ENCODE assay signal across 12 cellular contexts in the genomic region with DNA sequence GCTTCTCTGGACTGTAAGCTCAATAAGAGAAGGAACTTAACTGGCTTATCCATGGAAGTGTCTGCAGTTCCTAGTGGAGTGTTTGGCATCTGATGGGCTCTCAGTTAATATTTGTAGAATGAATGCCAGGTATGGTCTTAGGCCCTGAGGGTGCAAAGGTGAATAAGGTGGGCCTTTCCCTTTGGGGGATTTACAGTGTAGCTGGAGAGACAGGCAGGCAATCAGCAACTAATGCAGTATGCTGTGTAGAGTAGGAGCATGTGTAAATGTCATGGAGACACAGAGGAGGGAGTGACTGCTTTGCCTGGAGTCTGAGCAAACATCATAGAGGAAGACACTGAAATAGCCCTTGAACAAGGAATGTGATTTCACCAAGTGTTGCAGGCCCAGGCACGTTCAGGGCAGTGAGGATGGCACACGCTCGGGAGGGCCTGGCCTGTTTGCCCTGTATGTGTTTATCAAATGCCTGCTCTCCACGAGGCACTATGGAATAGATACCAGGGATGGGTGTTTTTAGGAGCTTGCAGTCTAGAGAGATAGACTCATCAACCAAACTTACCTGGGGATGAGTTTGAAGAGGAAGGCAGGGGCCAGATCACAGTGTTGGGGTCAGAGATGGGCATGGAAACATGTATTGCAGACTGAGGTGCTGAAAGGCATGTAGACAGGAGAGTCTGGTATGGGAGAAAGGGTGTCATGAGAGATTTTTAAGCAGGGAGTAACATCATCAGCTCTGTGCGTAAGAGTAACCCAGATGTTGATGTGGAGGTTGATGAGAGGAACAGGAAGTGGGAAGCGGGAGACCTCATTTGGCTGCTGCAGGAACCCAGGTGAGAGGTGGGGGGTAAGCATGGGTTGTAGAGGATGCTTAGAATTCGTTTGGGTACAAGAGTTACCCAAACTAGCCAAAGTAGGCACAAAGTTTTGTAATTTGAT. TPM values are rescaled to one million over a fixed set of nuclear protein-coding genes. Genes with fewer than 3 reads are reported as not detected.
DNase-seq lines count a peak whose midpoint lies in the region; ATAC-seq and TF ChIP-seq lines count a peak whose summit lies in the region.
"Had no signal": no experiment of that assay in that cellular context is flagged by ENCODE, and none has a peak within 500 bp of the region (broad histone marks: within the 10 kb centered on the region; RNA-seq: fewer than 3 reads in every experiment).

No MANE protein-coding gene starts in this region.

- H3K4me1 Mint-ChIP-seq in activated CD4-positive, alpha-beta T cell treated with anti-CD3 and anti-CD28 coated beads, Interleukin-2, amount 10 ng/mL, durations not matched to agents 7 days and 5 days = peaks cover 59% of the 10 kb centered on the region
- peaks cover 52% of the 10 kb centered on the region for H3K4me1 Mint-ChIP-seq in activated naive CD8-positive, alpha-beta T cell treated with anti-CD3 and anti-CD28 coated beads, Interleukin-2, amount 10 ng/mL, durations not matched to agents 7 days and 5 days
- H3K4me1 Mint-ChIP-seq in neural crest cell = peaks cover 9% of the 10 kb centered on the region
- H3K4me1 Mint-ChIP-seq in osteocyte (ENCODE audit: unreplicated experiment) = peaks cover 26% of the 10 kb centered on the region

- no peak overlapping the region for H3K4me3 Mint-ChIP-seq in activated CD4-positive, alpha-beta T cell treated with anti-CD3 and anti-CD28 coated beads, Interleukin-2, amount 10 ng/mL, durations not matched to agents 7 days and 5 days
- H3K4me3 Mint-ChIP-seq in activated naive CD8-positive, alpha-beta T cell treated with anti-CD3 and anti-CD28 coated beads, Interleukin-2, amount 10 ng/mL, durations not matched to agents 7 days and 5 days = peak overlapping the region; percentile 47
- H3K4me3 Mint-ChIP-seq in neural crest cell (no peak overlapping the region), osteocyte (ENCODE audit: unreplicated experiment) (no peak overlapping the region)

- peaks cover 8% of the 10 kb centered on the region for H3K9me3 Mint-ChIP-seq in activated CD4-positive, alpha-beta T cell treated with anti-CD3 and anti-CD28 coated beads, Interleukin-2, amount 10 ng/mL, durations not matched to agents 7 days and 5 days
- H3K9me3 Mint-ChIP-seq in activated naive CD8-positive, alpha-beta T cell treated with anti-CD3 and anti-CD28 coated beads, Interleukin-2, amount 10 ng/mL, durations not matched to agents 7 days and 5 days = no peaks in the 10 kb centered on the region
- H3K9me3 Mint-ChIP-seq in neural crest cell = no peaks in the 10 kb centered on the region
- H3K9me3 Mint-ChIP-seq in osteocyte (ENCODE audit: unreplicated experiment) = no peaks in the 10 kb centered on the region

- ATAC-seq in activated naive CD8-positive, alpha-beta T cell treated with anti-CD3 and anti-CD28 coated beads, Interleukin-2, amount 10 ng/mL, durations not matched to agents 7 days and 5 days (ENCODE audit: low read depth) = peak; percentile 44
- ATAC-seq in GM19035 (IDR thresholded peaks at IDR 0.05; ENCODE audit: unreplicated experiment) = no peak
- ATAC-seq: PC-3 had no signal

- POLR2A ChIA-PET in activated CD4-positive, alpha-beta T cell treated with anti-CD3 and anti-CD28 coated beads, Interleukin-2, amount 10 ng/mL, durations not matched to agents 7 days and 5 days (lab: Charles Lee) = no interaction called here
- POLR2A ChIA-PET in activated naive CD8-positive, alpha-beta T cell treated with anti-CD3 and anti-CD28 coated beads, Interleukin-2, amount 10 ng/mL, durations not matched to agents 7 days and 5 days (lab: Charles Lee) = interaction anchor here (0.7 to 1.1 kb wide), 3 partner anchors 52 to 244 kb away, joined by 3 to 5 read pairs (median 3); no protein-coding TSS in a partner anchor

- no peaks in the 10 kb centered on the region for H3K27me3 Mint-ChIP-seq in activated CD4-positive, alpha-beta T cell treated with anti-CD3 and anti-CD28 coated beads, Interleukin-2, amount 10 ng/mL, durations not matched to agents 7 days and 5 days
- no peaks in the 10 kb centered on the region for H3K27me3 Mint-ChIP-seq in activated naive CD8-positive, alpha-beta T cell treated with anti-CD3 and anti-CD28 coated beads, Interleukin-2, amount 10 ng/mL, durations not matched to agents 7 days and 5 days
- H3K27me3 Mint-ChIP-seq in neural crest cell (ENCODE audit: low read depth) (no peaks in the 10 kb centered on the region), osteocyte (ENCODE audit: unreplicated experiment) (peaks cover 2% of the 10 kb centered on the region)

- peak overlapping the region; percentile 1 for H3K27ac Mint-ChIP-seq in activated CD4-positive, alpha-beta T cell treated with anti-CD3 and anti-CD28 coated beads, Interleukin-2, amount 10 ng/mL, durations not matched to agents 7 days and 5 days
- peak overlapping the region; percentile 64 for H3K27ac Mint-ChIP-seq in activated naive CD8-positive, alpha-beta T cell treated with anti-CD3 and anti-CD28 coated beads, Interleukin-2, amount 10 ng/mL, durations not matched to agents 7 days and 5 days
- H3K27ac Mint-ChIP-seq in neural crest cell (ENCODE audit: unreplicated experiment) (peak overlapping the region; percentile 76), osteocyte (ENCODE audit: unreplicated experiment) (no peak overlapping the region)

- CTCF ChIA-PET in activated CD4-positive, alpha-beta T cell treated with anti-CD3 and anti-CD28 coated beads, Interleukin-2, amount 10 ng/mL, durations not matched to agents 7 days and 5 days (lab: Charles Lee) = interaction anchor here (0.7 to 2.8 kb wide), 2 partner anchors 9 to 10 kb away, joined by 3 to 9 read pairs; no protein-coding TSS in a partner anchor

- TF ChIP-seq CTCF in neural crest cell (conservative IDR thresholded peaks at IDR 0.05) (no peak), osteocyte (IDR thresholded peaks at IDR 0.05) (no peak)

- peaks cover 38% of the 10 kb centered on the region for H3K36me3 Mint-ChIP-seq in activated CD4-positive, alpha-beta T cell treated with anti-CD3 and anti-CD28 coated beads, Interleukin-2, amount 10 ng/mL, durations not matched to agents 7 days and 5 days (ENCODE audit: low read depth)
- peaks cover 35% of the 10 kb centered on the region for H3K36me3 Mint-ChIP-seq in activated naive CD8-positive, alpha-beta T cell treated with anti-CD3 and anti-CD28 coated beads, Interleukin-2, amount 10 ng/mL, durations not matched to agents 7 days and 5 days
- H3K36me3 Mint-ChIP-seq in neural crest cell (ENCODE audit: low read depth) (no peaks in the 10 kb centered on the region), osteocyte (ENCODE audit: unreplicated experiment) (no peaks in the 10 kb centered on the region)

- no peak for DNase-seq in activated CD4-positive, alpha-beta T cell treated with anti-CD3 and anti-CD28 coated beads, Interleukin-2, amount 10 ng/mL, durations not matched to agents 7 days and 5 days
- no peak for DNase-seq in activated CD4-positive, alpha-beta T cell treated with anti-CD3 and anti-CD28 coated beads, Interleukin-2, amount 50 U/mL, for 1 hour
- DNase-seq in NCI-H345 (lab: John Stamatoyannopoulos, UW) = peak; percentile 73
- DNase-seq in activated naive CD8-positive, alpha-beta T cell treated with anti-CD3 and anti-CD28 coated beads, Interleukin-2, amount 10 ng/mL, durations not matched to agents 7 days and 5 days = no peak
- no peak for DNase-seq in neural crest cell (ENCODE audit: low read depth, low spot score)
- no peak for DNase-seq in NCI-H1048 (lab: John Stamatoyannopoulos, UW)
- DNase-seq in osteocyte (ENCODE audit: extremely low spot score, unreplicated experiment) = no peak
- DNase-seq: H7, NCI-H2081 treated with DMSO at 0.1 percent for 48 hours, PC-3, T1000 had no signal

RNA-seq across cellular contexts. Expression of gene PLXNC1, which starts 54.1 kb away (rescaled TPM):
- 10 to 100 TPM; 27.4 to 29.7 TPM for total RNA-seq in activated CD4-positive, alpha-beta T cell treated with anti-CD3 and anti-CD28 coated beads, Interleukin-2, amount 10 ng/mL, durations not matched to agents 7 days and 5 days
- total RNA-seq in activated naive CD8-positive, alpha-beta T cell treated with anti-CD3 and anti-CD28 coated beads, Interleukin-2, amount 10 ng/mL, durations not matched to agents 7 days and 5 days = 10 to 100 TPM; 40.6 to 44.3 TPM
- total RNA-seq in neural crest cell (4.3 and 5.8 TPM in 2 replicates), osteocyte (0.32 and 1.1 TPM in 2 replicates)
